23 cellular contexts compared by ENCODE assay signal in the genomic region with DNA sequence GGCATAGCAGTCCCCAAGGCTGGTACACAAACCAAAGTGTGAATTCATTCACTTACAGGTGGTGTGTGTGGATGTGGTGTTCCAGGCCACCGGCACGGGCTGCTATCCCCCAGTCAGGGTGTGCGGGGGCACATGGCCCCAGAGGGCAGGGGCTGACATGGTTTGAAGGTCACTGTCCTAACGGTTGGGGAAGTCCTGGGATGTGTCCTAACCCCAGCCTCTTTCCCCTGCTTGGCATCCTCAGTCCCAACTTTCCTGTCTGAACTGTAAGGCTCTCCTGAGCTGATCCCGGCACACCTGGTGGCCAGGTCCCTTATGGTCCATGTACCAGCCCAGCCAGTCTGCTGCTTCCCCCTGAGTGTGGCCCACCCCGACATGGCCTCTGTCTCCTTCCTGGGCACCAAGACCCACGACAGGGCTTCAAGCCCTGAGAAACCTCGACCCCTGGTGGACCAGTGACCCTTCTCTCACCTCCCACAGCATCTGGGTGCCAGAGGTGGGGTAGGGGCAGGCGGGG. TPM values are rescaled to one million over a fixed set of nuclear protein-coding genes. Genes with fewer than 3 reads are reported as not detected.
A peak's percentile ranks its signal among the peaks of the same experiment; 100 is the strongest.
DNase-seq lines count a peak whose midpoint lies in the region; ATAC-seq lines count a peak whose summit lies in the region.
"Had no signal": no experiment of that assay in that cellular context is flagged by ENCODE, and none has a peak within 500 bp of the region (broad histone marks: within the 10 kb centered on the region; RNA-seq: fewer than 3 reads in every experiment).

No MANE protein-coding gene starts in this region.

- no peak overlapping the region for H3K4me3 ChIP-seq in CD4-positive, alpha-beta memory T cell (ENCODE audit: low read length in 2 of 2)
- H3K4me3 ChIP-seq: gastroesophageal sphincter, SK-N-MC had no signal

- POLR2A ChIA-PET in CD4-positive, alpha-beta memory T cell (lab: Charles Lee; ENCODE audit: partially characterized antibody): interaction anchor here (1.3 to 4.0 kb wide), 2 partner anchors 7 to 27 kb away, joined by 7 to 62 read pairs; partner anchors contain the start of gene RALB

- H3K27ac ChIP-seq in CD4-positive, alpha-beta memory T cell (ENCODE audit: low read depth, low read length): no peak overlapping the region
- H3K27ac ChIP-seq: brain microvascular endothelial cell, C4-2B, gastroesophageal sphincter, SK-N-MC, WERI-Rb-1 had no signal

- no peaks in the 10 kb centered on the region for H3K27me3 Mint-ChIP-seq in activated CD8-positive, alpha-beta memory T cell treated with anti-CD3 and anti-CD28 coated beads, Interleukin-2, amount 10 ng/mL, durations not matched to agents 7 days and 5 days
- no peaks in the 10 kb centered on the region for H3K27me3 Mint-ChIP-seq in CD4-positive, alpha-beta memory T cell
- H3K27me3 Mint-ChIP-seq in activated T-helper 2 cell treated with anti-CD3 and anti-CD28 coated beads, Interferon-gamma antibody, Interleukin-2, Interleukin-4, amounts not matched to agents 10 μg/mL and 5 μg/mL and 100 μg/mL, durations not matched to agents 14 hours and 24 hours and 36 hours (ENCODE audit: low read depth): no peaks in the 10 kb centered on the region

- no peaks in the 10 kb centered on the region for H3K27me3 ChIP-seq in CD4-positive, alpha-beta memory T cell (ENCODE audit: insufficient read depth, low read length)
- H3K27me3 ChIP-seq: brain microvascular endothelial cell, gastroesophageal sphincter had no signal

- peaks cover 53% of the 10 kb centered on the region for H3K36me3 Mint-ChIP-seq in activated CD8-positive, alpha-beta memory T cell treated with anti-CD3 and anti-CD28 coated beads, Interleukin-2, amount 10 ng/mL, durations not matched to agents 7 days and 5 days
- H3K36me3 Mint-ChIP-seq in CD4-positive, alpha-beta memory T cell: peaks cover 3 to 11% of the 10 kb centered on the region in 2 donors
- peaks cover 41% of the 10 kb centered on the region for H3K36me3 Mint-ChIP-seq in activated T-helper 2 cell treated with anti-CD3 and anti-CD28 coated beads, Interferon-gamma antibody, Interleukin-2, Interleukin-4, amounts not matched to agents 10 μg/mL and 5 μg/mL and 100 μg/mL, durations not matched to agents 14 hours and 24 hours and 36 hours (ENCODE audit: low read depth)
- H3K36me3 Mint-ChIP-seq: natural killer cell had no signal

- intact Hi-C loops in CD4-positive, alpha-beta memory T cell (cut with micrococcal nuclease): no loop called here
- intact Hi-C loops in activated T-helper 2 cell treated with anti-CD3 and anti-CD28 coated beads, Interferon-gamma antibody, Interleukin-2, Interleukin-4, amounts not matched to agents 10 μg/mL and 5 μg/mL and 100 μg/mL, durations not matched to agents 14 hours and 24 hours and 36 hours (cut with micrococcal nuclease): no loop called here
- intact Hi-C loops in posterior vena cava (cut with DNase I): no loop called here

- no peak for DNase-seq in activated CD8-positive, alpha-beta memory T cell treated with anti-CD3 and anti-CD28 coated beads, Interleukin-2, amount 10 ng/mL, durations not matched to agents 7 days and 5 days
- DNase-seq in activated CD8-positive, alpha-beta memory T cell treated with anti-CD3 and anti-CD28 coated beads, Interleukin-2, amount 50 U/mL, for 4 hours: no peak
- no peak for DNase-seq in CD4-positive, alpha-beta memory T cell
- DNase-seq in activated T-helper 2 cell treated with anti-CD3 and anti-CD28 coated beads, Interferon-gamma antibody, Interleukin-2, Interleukin-4, amounts not matched to agents 10 μg/mL and 5 μg/mL and 100 μg/mL, durations not matched to agents 14 hours and 24 hours and 36 hours (ENCODE audit: low spot score): no peak
- DNase-seq in posterior vena cava (ENCODE audit: low spot score) (peak; percentile 63), kidney glomerular epithelial cell (lab: John Stamatoyannopoulos, UW) (no peak), Ammon's horn (ENCODE audit: low spot score) (no peak), NCI-H1436 (lab: John Stamatoyannopoulos, UW) (no peak)
- DNase-seq: activated CD4-positive, alpha-beta T cell treated with anti-CD3 and anti-CD28 coated beads, Interleukin-2, amount 50 U/mL, for 1 hour; activated effector memory CD4-positive, alpha-beta T cell treated with Interleukin-2 at 50 U/mL for 16 hours; brain microvascular endothelial cell; hypothalamus; immature natural killer cell; natural killer cell; NCI-H1105; NCI-H2227 treated with DMSO at 0.1 percent for 48 hours; stimulated activated CD4-positive, alpha-beta T cell treated with anti-CD3 and anti-CD28 coated beads, Interleukin-4, amount 100 ng/mL, for 1 hour; trophoblast cell; WERI-Rb-1 had no signal

- no peaks in the 10 kb centered on the region for H3K36me3 ChIP-seq in CD4-positive, alpha-beta memory T cell (ENCODE audit: insufficient read depth, low read length)
- H3K36me3 ChIP-seq: gastroesophageal sphincter had no signal

- H3K9me3 ChIP-seq in CD4-positive, alpha-beta memory T cell (ENCODE audit: control insufficient read depth in 1 of 2, low read length in 2 of 2): no peaks in the 10 kb centered on the region

- peak overlapping the region; percentile 53 for H3K27ac Mint-ChIP-seq in activated CD8-positive, alpha-beta memory T cell treated with anti-CD3 and anti-CD28 coated beads, Interleukin-2, amount 10 ng/mL, durations not matched to agents 7 days and 5 days
- peak overlapping the region; percentile 22 to 90 (median 60) for H3K27ac Mint-ChIP-seq in CD4-positive, alpha-beta memory T cell
- H3K27ac Mint-ChIP-seq in activated T-helper 2 cell treated with anti-CD3 and anti-CD28 coated beads, Interferon-gamma antibody, Interleukin-2, Interleukin-4, amounts not matched to agents 10 μg/mL and 5 μg/mL and 100 μg/mL, durations not matched to agents 14 hours and 24 hours and 36 hours: no peak overlapping the region

- no peak overlapping the region for H3K4me3 Mint-ChIP-seq in activated CD8-positive, alpha-beta memory T cell treated with anti-CD3 and anti-CD28 coated beads, Interleukin-2, amount 10 ng/mL, durations not matched to agents 7 days and 5 days
- H3K4me3 Mint-ChIP-seq in CD4-positive, alpha-beta memory T cell: peak overlapping the region in 2 of 8 donors; percentile 32 to 38
- H3K4me3 Mint-ChIP-seq in activated T-helper 2 cell treated with anti-CD3 and anti-CD28 coated beads, Interferon-gamma antibody, Interleukin-2, Interleukin-4, amounts not matched to agents 10 μg/mL and 5 μg/mL and 100 μg/mL, durations not matched to agents 14 hours and 24 hours and 36 hours (ENCODE audit: low read depth): peak overlapping the region; percentile 37

- no peaks in the 10 kb centered on the region for H3K9me3 Mint-ChIP-seq in activated CD8-positive, alpha-beta memory T cell treated with anti-CD3 and anti-CD28 coated beads, Interleukin-2, amount 10 ng/mL, durations not matched to agents 7 days and 5 days (ENCODE audit: low read depth)
- H3K9me3 Mint-ChIP-seq in CD4-positive, alpha-beta memory T cell: peaks cover 0 to 7% (median 0%) of the 10 kb centered on the region in 8 donors
- no peaks in the 10 kb centered on the region for H3K9me3 Mint-ChIP-seq in activated T-helper 2 cell treated with anti-CD3 and anti-CD28 coated beads, Interferon-gamma antibody, Interleukin-2, Interleukin-4, amounts not matched to agents 10 μg/mL and 5 μg/mL and 100 μg/mL, durations not matched to agents 14 hours and 24 hours and 36 hours
- H3K9me3 Mint-ChIP-seq: immature natural killer cell, natural killer cell had no signal

- peaks cover 86% of the 10 kb centered on the region for H3K4me1 Mint-ChIP-seq in activated CD8-positive, alpha-beta memory T cell treated with anti-CD3 and anti-CD28 coated beads, Interleukin-2, amount 10 ng/mL, durations not matched to agents 7 days and 5 days
- H3K4me1 Mint-ChIP-seq in CD4-positive, alpha-beta memory T cell: peaks cover 39 to 75% (median 59%) of the 10 kb centered on the region in 4 donors
- H3K4me1 Mint-ChIP-seq in activated T-helper 2 cell treated with anti-CD3 and anti-CD28 coated beads, Interferon-gamma antibody, Interleukin-2, Interleukin-4, amounts not matched to agents 10 μg/mL and 5 μg/mL and 100 μg/mL, durations not matched to agents 14 hours and 24 hours and 36 hours (ENCODE audit: low read depth): peaks cover 70% of the 10 kb centered on the region

- CTCF ChIA-PET in activated CD8-positive, alpha-beta memory T cell treated with anti-CD3 and anti-CD28 coated beads, Interleukin-2, amount 10 ng/mL, durations not matched to agents 7 days and 5 days (lab: Charles Lee): interaction anchor here (1.0 to 1.5 kb wide), 2 partner anchors 49 to 88 kb away, joined by 3 to 6 read pairs; no protein-coding TSS in a partner anchor
- CTCF ChIA-PET in CD4-positive, alpha-beta memory T cell (lab: Charles Lee; ENCODE audit: partially characterized antibody): interaction anchor here (0.8 to 1.5 kb wide), 3 partner anchors 10 to 88 kb away, joined by 3 to 4 read pairs (median 4); no protein-coding TSS in a partner anchor

- peaks cover 55% of the 10 kb centered on the region for H3K4me1 ChIP-seq in CD4-positive, alpha-beta memory T cell (ENCODE audit: insufficient read depth, low read length)

- no peak for ATAC-seq in activated CD8-positive, alpha-beta memory T cell treated with anti-CD3 and anti-CD28 coated beads, Interleukin-2, amount 10 ng/mL, durations not matched to agents 7 days and 5 days
- ATAC-seq: gastroesophageal sphincter, HCT116, natural killer cell had no signal

RNA-seq across cellular contexts. Expression of gene TMEM185B, which starts 2.4 kb away (rescaled TPM):
- total RNA-seq in activated CD8-positive, alpha-beta memory T cell treated with anti-CD3 and anti-CD28 coated beads, Interleukin-2, amount 10 ng/mL, durations not matched to agents 7 days and 5 days: 10 to 100 TPM; 20.3 to 21.4 TPM
- 10 to 100 TPM; 20.3 to 20.8 TPM for total RNA-seq in CD4-positive, alpha-beta memory T cell
- polyA plus RNA-seq in CD4-positive, alpha-beta memory T cell: 10 to 100 TPM; 17.5 to 24.9 TPM
- 38.7 and 39.3 TPM in 2 replicates for total RNA-seq in activated T-helper 2 cell treated with anti-CD3 and anti-CD28 coated beads, Interferon-gamma antibody, Interleukin-2, Interleukin-4, amounts not matched to agents 10 μg/mL and 5 μg/mL and 100 μg/mL, durations not matched to agents 14 hours and 24 hours and 36 hours
- total RNA-seq in posterior vena cava: 10 to 100 TPM; 16.0 to 22.7 TPM

RNA-seq across cellular contexts. Expression of gene RALB, which starts 27.0 kb away (rescaled TPM):
- 10 to 100 TPM; 36.7 to 41.8 TPM for total RNA-seq in activated CD8-positive, alpha-beta memory T cell treated with anti-CD3 and anti-CD28 coated beads, Interleukin-2, amount 10 ng/mL, durations not matched to agents 7 days and 5 days
- total RNA-seq in CD4-positive, alpha-beta memory T cell: 10 to 100 TPM; 14.0 TPM
- polyA plus RNA-seq in CD4-positive, alpha-beta memory T cell: 10 to 100 TPM; 34.8 to 50.4 TPM
- 58.4 and 65.0 TPM in 2 replicates for total RNA-seq in activated T-helper 2 cell treated with anti-CD3 and anti-CD28 coated beads, Interferon-gamma antibody, Interleukin-2, Interleukin-4, amounts not matched to agents 10 μg/mL and 5 μg/mL and 100 μg/mL, durations not matched to agents 14 hours and 24 hours and 36 hours
- total RNA-seq in posterior vena cava: 10 to 100 TPM; 42.5 to 55.0 TPM
